In genomic region chr1:192639607-192640368, GRCh38 we compare ENCODE assay signal across 9 cellular contexts. TPM values are rescaled to one million over a fixed set of nuclear protein-coding genes. Genes with fewer than 3 reads are reported as not detected.
DNase-seq lines count a peak whose midpoint lies in the region; ATAC-seq and TF ChIP-seq lines count a peak whose summit lies in the region.
"Had no signal": no experiment of that assay in that cellular context is flagged by ENCODE, and none has a peak within 500 bp of the region (broad histone marks: within the 10 kb centered on the region; RNA-seq: fewer than 3 reads in every experiment).

No MANE protein-coding gene starts in this region.

- no peak overlapping the region for H3K27ac Mint-ChIP-seq in activated naive CD4-positive, alpha-beta T cell treated with anti-CD3 and anti-CD28 coated beads for 36 hours

- 35 to 41% (median 39%) methylated on average over 4 of the region's 4 CpGs for WGBS in adrenal gland, 4 donors

- intact Hi-C loops in activated naive CD4-positive, alpha-beta T cell treated with anti-CD3 and anti-CD28 coated beads for 36 hours (cut with micrococcal nuclease) = loop anchor here (1.0 to 5.0 kb wide), 14 partner anchors 15 to 1658 kb away; partner anchors contain the start of genes CDC73, RGS1 and RGS2
- intact Hi-C loops in adrenal gland (cut with DNase I) = no loop called here

- no peaks in the 10 kb centered on the region for H3K9me3 ChIP-seq in adrenal gland (replicated peaks in 1 of 3)

- TF ChIP-seq POLR2A in adrenal gland (IDR thresholded peaks at IDR 0.05) = no peak

- no peaks in the 10 kb centered on the region for H3K9me3 Mint-ChIP-seq in activated naive CD4-positive, alpha-beta T cell treated with anti-CD3 and anti-CD28 coated beads for 36 hours

- peak; percentile 83 for ATAC-seq in HG02938 (IDR thresholded peaks at IDR 0.05; ENCODE audit: unreplicated experiment)

- peaks cover 18% of the 10 kb centered on the region for H3K4me1 Mint-ChIP-seq in activated naive CD4-positive, alpha-beta T cell treated with anti-CD3 and anti-CD28 coated beads for 36 hours (ENCODE audit: low read depth)

- no peaks in the 10 kb centered on the region for H3K27me3 ChIP-seq in adrenal gland

- no peak overlapping the region for H3K27ac ChIP-seq in adrenal gland
- H3K27ac ChIP-seq: skin epidermis had no signal

- no peak for TF ChIP-seq CTCF in adrenal gland (IDR thresholded peaks at IDR 0.05)

- peaks cover 6 to 13% of the 10 kb centered on the region in 2 donors for H3K4me1 ChIP-seq in adrenal gland (replicated peaks in 1 of 2)

- peak; percentile 12 for DNase-seq in activated naive CD4-positive, alpha-beta T cell treated with anti-CD3 and anti-CD28 coated beads for 36 hours
- DNase-seq in activated naive CD4-positive, alpha-beta T cell (lab: John Stamatoyannopoulos, UW) = no peak
- DNase-seq in RKO (ENCODE audit: low spot score) (peak; percentile 25), putamen (ENCODE audit: low spot score) (peak; percentile 61), adrenal gland (no peak), activated gamma-delta T cell (lab: John Stamatoyannopoulos, UW) (no peak)
- no peak for DNase-seq in activated CD4-positive, alpha-beta T cell treated with anti-CD3 and anti-CD28 coated beads, Interleukin-2, amount 50 U/mL, for 48 hours

- H3K36me3 ChIP-seq in adrenal gland (replicated peaks in 1 of 2) = no peaks in the 10 kb centered on the region

- no peak overlapping the region for H3K4me3 ChIP-seq in adrenal gland
- H3K4me3 ChIP-seq: skin epidermis had no signal

- CTCF ChIA-PET in activated naive CD4-positive, alpha-beta T cell treated with anti-CD3 and anti-CD28 coated beads for 36 hours (lab: Charles Lee) = interaction anchor here (0.5 to 1.5 kb wide), 4 partner anchors 98 to 238 kb away, joined by 3 to 4 read pairs (median 4); no protein-coding TSS in a partner anchor

- peaks cover 7% of the 10 kb centered on the region for H3K27me3 Mint-ChIP-seq in activated naive CD4-positive, alpha-beta T cell treated with anti-CD3 and anti-CD28 coated beads for 36 hours (ENCODE audit: low read depth)

- H3K36me3 Mint-ChIP-seq in activated naive CD4-positive, alpha-beta T cell treated with anti-CD3 and anti-CD28 coated beads for 36 hours (ENCODE audit: low read depth) = no peaks in the 10 kb centered on the region

- H3K4me3 Mint-ChIP-seq in activated naive CD4-positive, alpha-beta T cell treated with anti-CD3 and anti-CD28 coated beads for 36 hours = no peak overlapping the region

RNA-seq across cellular contexts. Expression of gene RGS13, which starts 3.8 kb away (rescaled TPM):
- not detected for total RNA-seq in activated naive CD4-positive, alpha-beta T cell treated with anti-CD3 and anti-CD28 coated beads for 36 hours
- under 1 TPM in 1 of 8 donors, not detected in 7; 0.51 TPM for total RNA-seq in adrenal gland
- under 1 TPM in 1 of 3 donors, not detected in 2; 0.13 TPM for polyA plus RNA-seq in adrenal gland

Comparison
In these comparisons a context has a peak if more than half of its experiments do, and no peak if none do; other contexts are left out.
1. DNase-seq: peak in activated naive CD4-positive, alpha-beta T cell treated with anti-CD3 and anti-CD28 coated beads for 36 hours (single experiment), RKO (single experiment) and putamen (single experiment); none in activated naive CD4-positive, alpha-beta T cell (0 of 4), adrenal gland (0 of 7), activated gamma-delta T cell (single experiment) and activated CD4-positive, alpha-beta T cell treated with anti-CD3 and anti-CD28 coated beads, Interleukin-2, amount 50 U/mL, for 48 hours (0 of 2).